21 cellular contexts compared by ENCODE assay signal in the genomic region with DNA sequence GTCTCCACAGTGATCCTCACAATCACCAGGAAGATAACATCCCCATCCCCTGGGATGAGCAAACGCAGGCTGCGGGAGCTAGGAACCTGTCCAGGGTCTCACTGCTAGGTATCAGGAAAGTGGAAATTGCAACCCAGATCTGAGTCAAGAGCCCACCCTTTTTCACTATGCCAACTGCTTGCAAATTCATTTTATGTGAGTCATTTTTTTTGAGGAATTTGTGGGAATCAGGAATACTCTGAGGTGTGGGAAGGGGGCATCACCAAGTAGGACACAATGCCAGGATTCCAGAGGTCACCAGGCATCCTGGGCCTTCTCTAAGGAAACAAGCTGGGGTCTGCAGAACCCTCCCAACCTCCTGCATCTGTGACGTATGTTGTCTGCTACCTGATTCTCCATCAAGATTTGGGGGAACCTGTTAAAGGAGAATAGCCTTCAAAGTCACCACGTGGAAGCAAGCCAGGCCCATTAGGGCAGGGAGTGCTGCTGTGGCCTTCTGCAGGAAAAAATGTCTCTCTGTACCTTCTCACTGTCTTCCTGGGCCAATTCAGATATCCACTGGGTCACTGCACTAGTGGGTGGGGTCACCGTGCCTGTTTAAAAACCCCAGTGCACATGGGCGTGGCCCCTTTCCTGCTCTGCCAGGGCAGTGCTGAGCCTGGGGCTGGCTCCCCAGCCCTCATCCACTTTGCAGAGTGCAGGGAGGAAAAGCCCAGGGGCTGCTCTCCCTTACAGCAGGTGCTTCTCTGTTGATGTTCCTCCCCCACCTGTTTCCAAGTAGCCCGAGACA.
"Had no signal": no experiment of that assay in that cellular context is flagged by ENCODE, and none has a peak within 500 bp of the region (broad histone marks: within the 10 kb centered on the region; RNA-seq: fewer than 3 reads in every experiment).

No MANE protein-coding gene starts in this region.

- H3K4me1 Mint-ChIP-seq: WTC11 had no signal

- H3K27ac ChIP-seq: coronary artery, neutrophil had no signal

- H3K4me3 Mint-ChIP-seq: activated CD8-positive, alpha-beta T cell treated with anti-CD3 and anti-CD28 coated beads for 36 hours; brain; WTC11 had no signal

- H3K36me3 ChIP-seq: esophagus squamous epithelium, neutrophil, tibial nerve had no signal

- DNase-seq: activated CD4-positive, alpha-beta T cell treated with anti-CD3 and anti-CD28 coated beads for 4 hours; activated CD8-positive, alpha-beta T cell treated with anti-CD3 and anti-CD28 coated beads for 36 hours; activated gamma-delta T cell; activated T-cell treated with anti-CD3 and anti-CD28 coated beads, Interleukin-2, amount 50 U/mL, for 48 hours; central memory CD4-positive, alpha-beta T cell; esophagus squamous epithelium; glutamatergic neuron; midbrain; naive B cell; stimulated activated CD4-positive, alpha-beta T cell treated with anti-CD3 and anti-CD28 coated beads, Interleukin-4, amount 100 ng/mL, for 4 hours; stimulated activated CD8-positive, alpha-beta memory T cell treated with anti-CD3 and anti-CD28 coated beads, Interleukin-4, amount 100 ng/mL, for 48 hours; stimulated activated naive CD4-positive, alpha-beta T cell treated with Interleukin-2 at 50 U/mL for 16 hours; substantia nigra; T-helper 2 cell had no signal

- H3K27me3 ChIP-seq: neutrophil, tibial nerve had no signal

- H3K4me3 ChIP-seq: coronary artery, esophagus squamous epithelium, lung, tibial nerve had no signal

- H3K36me3 Mint-ChIP-seq: brain had no signal

- ATAC-seq: activated CD8-positive, alpha-beta T cell treated with anti-CD3 and anti-CD28 coated beads for 36 hours; activated naive CD4-positive, alpha-beta T cell treated with anti-CD3 and anti-CD28 coated beads, Interleukin-2, amount 50 U/mL, for 72 hours; WTC11 had no signal

- H3K27ac Mint-ChIP-seq: activated CD8-positive, alpha-beta T cell treated with anti-CD3 and anti-CD28 coated beads for 36 hours; brain; WTC11 had no signal
